21 cellular contexts compared by ENCODE assay signal in genomic region chr5:138998521-138998920, GRCh38.
"Had no signal": no experiment of that assay in that cellular context is flagged by ENCODE, and none has a peak within 500 bp of the region (broad histone marks: within the 10 kb centered on the region; RNA-seq: fewer than 3 reads in every experiment).

No MANE protein-coding gene starts in this region.

- H3K4me3 ChIP-seq: coronary artery, dorsolateral prefrontal cortex, esophagus squamous epithelium, gastrocnemius medialis, heart right ventricle, left lung, lower lobe of right lung had no signal

- H3K27me3 ChIP-seq: dorsolateral prefrontal cortex, esophagus squamous epithelium, gastrocnemius medialis, heart right ventricle, left lung had no signal

- H3K4me1 ChIP-seq: esophagus squamous epithelium, gastrocnemius medialis, heart right ventricle, left lung, lower lobe of right lung had no signal

- H3K36me3 ChIP-seq: esophagus squamous epithelium, gastrocnemius medialis, left lung, lower lobe of right lung had no signal

- H3K27ac ChIP-seq: coronary artery, dorsolateral prefrontal cortex, epithelial cell of prostate, esophagus squamous epithelium, gastrocnemius medialis, heart right ventricle, left lung, lower lobe of right lung had no signal

- DNase-seq: dermis blood vessel endothelial cell; dorsolateral prefrontal cortex; effector CD4-positive, alpha-beta T cell; effector memory CD4-positive, alpha-beta T cell; erythroblast; esophagus squamous epithelium; foreskin fibroblast; foreskin melanocyte; gastrocnemius medialis; glutamatergic neuron; head of caudate nucleus; heart right ventricle; hippocampal formation; left cardiac atrium; left lung; left ventricle myocardium superior; lower lobe of right lung; mesenchymal stem cell; midbrain had no signal
